In genomic region chr19:29805026-29805925, GRCh38 we compare ENCODE assay signal across 14 cellular contexts. TPM values are rescaled to one million over a fixed set of nuclear protein-coding genes. Genes with fewer than 3 reads are reported as not detected.
A peak's percentile ranks its signal among the peaks of the same experiment; 100 is the strongest.
DNase-seq lines count a peak whose midpoint lies in the region; ATAC-seq, FAIRE-seq and TF ChIP-seq lines count a peak whose summit lies in the region.
"Had no signal": no experiment of that assay in that cellular context is flagged by ENCODE, and none has a peak within 500 bp of the region (broad histone marks: within the 10 kb centered on the region; RNA-seq: fewer than 3 reads in every experiment).

No MANE protein-coding gene starts in this region.

- H3K4me2 ChIP-seq in Karpas-422 (ENCODE audit: low read depth, low read length, poor library complexity, severe bottlenecking) (no peak overlapping the region), parathyroid adenoma (ENCODE audit: low read length) (no peak overlapping the region)

- H3K27ac ChIP-seq in Karpas-422 (ENCODE audit: low read length) = no peak overlapping the region
- H3K27ac ChIP-seq in parathyroid adenoma = no peak overlapping the region

- H3K36me3 Mint-ChIP-seq in chondrocyte (ENCODE audit: low read depth) = no peaks in the 10 kb centered on the region
- H3K36me3 Mint-ChIP-seq in activated naive CD4-positive, alpha-beta T cell treated with anti-CD3 and anti-CD28 coated beads, Interleukin-2, amount 50 U/mL, for 72 hours = no peaks in the 10 kb centered on the region
- H3K36me3 Mint-ChIP-seq: CD4-positive, CD25-positive, alpha-beta regulatory T cell had no signal

- H3K4me3 Mint-ChIP-seq in chondrocyte (ENCODE audit: unreplicated experiment) = no peak overlapping the region
- H3K4me3 Mint-ChIP-seq: CD4-positive, CD25-positive, alpha-beta regulatory T cell had no signal

- H3K79me2 ChIP-seq in Karpas-422 (ENCODE audit: low read length) = no peaks in the 10 kb centered on the region
- no peaks in the 10 kb centered on the region for H3K79me2 ChIP-seq in parathyroid adenoma

- no peaks in the 10 kb centered on the region for H3K27me3 Mint-ChIP-seq in chondrocyte (ENCODE audit: low read depth)
- H3K27me3 Mint-ChIP-seq: CD4-positive, CD25-positive, alpha-beta regulatory T cell had no signal

- DNase-seq in EL (peak; percentile 66), Karpas-422 (no peak), chondrocyte (ENCODE audit: low spot score) (peak; percentile 51), NCI-H446 (lab: John Stamatoyannopoulos, UW) (no peak), GM12891 (ENCODE audit: insufficient read length, low spot score) (no peak)
- DNase-seq in stimulated activated naive CD8-positive, alpha-beta T cell treated with anti-CD3 and anti-CD28 coated beads, Interleukin-15, Interleukin-2, amounts not matched to agents 100 U/mL and 50 U/mL, for 24 hours = no peak
- no peak for DNase-seq in activated naive CD4-positive, alpha-beta T cell treated with anti-CD3 and anti-CD28 coated beads, Interleukin-2, amount 50 U/mL, for 72 hours (ENCODE audit: low spot score in 2 of 2)
- DNase-seq: activated CD8-positive, alpha-beta memory T cell treated with anti-CD3 and anti-CD28 coated beads, Interleukin-2, amount 50 U/mL, for 48 hours; GDM1; NCI-H1694 treated with DMSO at 0.1 percent for 48 hours; NCI-H748 treated with DMSO at 0.1 percent for 48 hours; small intestine had no signal

- H4K20me1 ChIP-seq in Karpas-422 (ENCODE audit: insufficient read depth, low read depth, low read length) = no peaks in the 10 kb centered on the region

- H3K9ac ChIP-seq in Karpas-422 (ENCODE audit: low read length) = peak overlapping the region; percentile 28; the same call in 1 of the 2 replicates
- no peak overlapping the region for H3K9ac ChIP-seq in parathyroid adenoma

- H3K9me3 ChIP-seq in Karpas-422 (ENCODE audit: low read length) = no peaks in the 10 kb centered on the region
- no peaks in the 10 kb centered on the region for H3K9me3 ChIP-seq in parathyroid adenoma (ENCODE audit: control insufficient read depth, low read length)

- ATAC-seq in stimulated activated naive CD8-positive, alpha-beta T cell treated with anti-CD3 and anti-CD28 coated beads, Interleukin-15, Interleukin-2, amounts not matched to agents 100 U/mL and 50 U/mL, for 24 hours = no peak
- no peak for ATAC-seq in activated naive CD4-positive, alpha-beta T cell treated with anti-CD3 and anti-CD28 coated beads, Interleukin-2, amount 50 U/mL, for 72 hours

- H3K27me3 ChIP-seq in Karpas-422 (ENCODE audit: low read length) = no peaks in the 10 kb centered on the region
- H3K27me3 ChIP-seq in parathyroid adenoma (ENCODE audit: control insufficient read depth, insufficient read depth, low read length) = no peaks in the 10 kb centered on the region

- TF ChIP-seq POLR2A in GM12891 (IDR thresholded peaks at IDR 0.05; ENCODE audit: low read depth, low read length) = no peak

- H3K4me1 ChIP-seq in Karpas-422 (ENCODE audit: low read length) = peaks cover 16% of the 10 kb centered on the region
- H3K4me1 ChIP-seq in parathyroid adenoma = no peaks in the 10 kb centered on the region

- H3K27ac Mint-ChIP-seq in chondrocyte (ENCODE audit: unreplicated experiment) = no peak overlapping the region
- no peak overlapping the region for H3K27ac Mint-ChIP-seq in activated naive CD4-positive, alpha-beta T cell treated with anti-CD3 and anti-CD28 coated beads, Interleukin-2, amount 50 U/mL, for 72 hours

- H3K36me3 ChIP-seq in Karpas-422 (ENCODE audit: insufficient read depth, low read length) = no peaks in the 10 kb centered on the region
- H3K36me3 ChIP-seq in parathyroid adenoma (ENCODE audit: control insufficient read depth, insufficient read depth, low read length) = no peaks in the 10 kb centered on the region

- no peaks in the 10 kb centered on the region for H3K4me1 Mint-ChIP-seq in chondrocyte (ENCODE audit: low read depth)

- H3K4me3 ChIP-seq in Karpas-422 (ENCODE audit: low read length) (no peak overlapping the region), parathyroid adenoma (ENCODE audit: low read depth, low read length) (no peak overlapping the region)

- H3K9me3 Mint-ChIP-seq in chondrocyte (ENCODE audit: low read depth) = no peaks in the 10 kb centered on the region
- H3K9me3 Mint-ChIP-seq in activated naive CD4-positive, alpha-beta T cell treated with anti-CD3 and anti-CD28 coated beads, Interleukin-2, amount 50 U/mL, for 72 hours = no peaks in the 10 kb centered on the region
- H3K9me3 Mint-ChIP-seq: CD4-positive, CD25-positive, alpha-beta regulatory T cell had no signal

- FAIRE-seq in GM12891 (lab: Jason Lieb, UNC) = no peak
- FAIRE-seq: small intestine had no signal

- no peaks in the 10 kb centered on the region for H3K9me2 ChIP-seq in Karpas-422 (replicated peaks; ENCODE audit: insufficient read depth, low read length)

- H2AFZ ChIP-seq in Karpas-422 (ENCODE audit: low read length) = no peak overlapping the region
- H2AFZ ChIP-seq in parathyroid adenoma = peak overlapping the region; percentile 20

- no peak for TF ChIP-seq CTCF in chondrocyte (IDR thresholded peaks at IDR 0.05)
- no peak for TF ChIP-seq CTCF in parathyroid adenoma (IDR thresholded peaks at IDR 0.05)

TF ChIP-seq in GM12891, 5 proteins besides CTCF, POLR2A, EP300 and RAD21:
- no peak for TF ChIP-seq TAF1 (IDR thresholded peaks at IDR 0.05; ENCODE audit: low read depth, low read length)
- TF ChIP-seq POLR2AphosphoS5 (IDR thresholded peaks at IDR 0.05; ENCODE audit: low read depth, low read length) = no peak
- TF ChIP-seq SPI1 (IDR thresholded peaks at IDR 0.05; ENCODE audit: low read depth, low read length) = no peak
- no peak for TF ChIP-seq PAX5 (IDR thresholded peaks at IDR 0.05; ENCODE audit: insufficient read depth, low read length, severe bottlenecking)
- no peak for TF ChIP-seq POU2F2 (IDR thresholded peaks at IDR 0.05; ENCODE audit: low read depth, low read length)

RNA-seq across cellular contexts. Expression of gene CCNE1, which starts 6.5 kb away (rescaled TPM):
- total RNA-seq in Karpas-422 (2014; rRNA removed; shearing (Covaris generic); ENCODE audit: low replicate concordance) = 12.0 and 20.1 TPM in 2 replicates
- 7.6 to 13.4 TPM (median 8.2 TPM) in 3 replicates for total RNA-seq in chondrocyte
- 10 to 100 TPM; 43.5 to 48.6 TPM for total RNA-seq in activated naive CD4-positive, alpha-beta T cell treated with anti-CD3 and anti-CD28 coated beads, Interleukin-2, amount 50 U/mL, for 72 hours
- polyA plus RNA-seq in GM12891 (2012; ENCODE audit: low read depth, missing spikeins) = 16.5 TPM

Comparison
In these comparisons a context has a peak if more than half of its experiments do, and no peak if none do; other contexts are left out.
1. DNase-seq: peak in EL (single experiment) and chondrocyte (single experiment); none in Karpas-422 (single experiment), stimulated activated naive CD8-positive, alpha-beta T cell treated with anti-CD3 and anti-CD28 coated beads, Interleukin-15, Interleukin-2, amounts not matched to agents 100 U/mL and 50 U/mL, for 24 hours (single experiment), NCI-H446 (0 of 2), activated naive CD4-positive, alpha-beta T cell treated with anti-CD3 and anti-CD28 coated beads, Interleukin-2, amount 50 U/mL, for 72 hours (0 of 2) and GM12891 (single experiment).